In the genomic region with DNA sequence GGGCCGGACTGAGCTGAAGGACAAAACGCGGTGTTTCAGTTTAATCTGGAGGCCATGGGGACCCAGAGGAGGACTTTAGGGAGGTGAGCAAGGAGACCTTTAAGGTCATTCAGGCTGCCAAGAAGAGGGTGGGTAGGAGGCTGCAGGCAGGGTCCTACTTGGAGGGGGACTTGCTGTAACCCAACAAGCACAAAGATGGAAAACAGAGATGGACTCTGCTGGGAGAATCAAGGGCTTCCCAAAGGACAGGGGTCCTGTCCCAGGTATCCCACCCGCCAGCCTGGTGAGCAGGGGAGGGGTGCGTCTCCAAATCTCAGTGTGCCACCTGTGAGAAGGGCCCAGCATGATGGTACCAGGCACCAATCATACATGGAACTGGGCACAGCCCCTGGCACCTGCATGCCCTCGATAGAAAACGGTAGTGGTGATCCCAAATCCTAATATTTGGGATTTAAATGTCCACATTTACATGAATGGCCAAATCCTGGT, we compare ENCODE assay signal across 16 cellular contexts. TPM values are rescaled to one million over a fixed set of nuclear protein-coding genes. Genes with fewer than 3 reads are reported as not detected.
DNase-seq lines count a peak whose midpoint lies in the region; ATAC-seq and TF ChIP-seq lines count a peak whose summit lies in the region.
"Had no signal": no experiment of that assay in that cellular context is flagged by ENCODE, and none has a peak within 500 bp of the region (broad histone marks: within the 10 kb centered on the region; RNA-seq: fewer than 3 reads in every experiment).

No MANE protein-coding gene starts in this region.

- no peak overlapping the region for H3K4me3 Mint-ChIP-seq in activated CD4-positive, alpha-beta T cell treated with anti-CD3 and anti-CD28 coated beads, Interleukin-2, amount 10 ng/mL, durations not matched to agents 7 days and 5 days
- H3K4me3 Mint-ChIP-seq: activated naive CD8-positive, alpha-beta T cell treated with anti-CD3 and anti-CD28 coated beads, Interleukin-2, amount 10 ng/mL, durations not matched to agents 7 days and 5 days had no signal

- intact Hi-C loops in sciatic nerve (cut with DNase I) = no loop called here

- no peak overlapping the region for H3K4me3 ChIP-seq in stomach smooth muscle (ENCODE audit: low read length in 2 of 2)
- H3K4me3 ChIP-seq: vagina had no signal

- peaks cover 24% of the 10 kb centered on the region for H3K4me1 Mint-ChIP-seq in activated CD4-positive, alpha-beta T cell treated with anti-CD3 and anti-CD28 coated beads, Interleukin-2, amount 10 ng/mL, durations not matched to agents 7 days and 5 days

- H3K4me1 ChIP-seq in stomach smooth muscle (ENCODE audit: control insufficient read depth, insufficient read depth, low read length) = peaks cover 6% of the 10 kb centered on the region

- peaks cover 2% of the 10 kb centered on the region for H3K36me3 Mint-ChIP-seq in activated CD4-positive, alpha-beta T cell treated with anti-CD3 and anti-CD28 coated beads, Interleukin-2, amount 10 ng/mL, durations not matched to agents 7 days and 5 days (ENCODE audit: low read depth)
- H3K36me3 Mint-ChIP-seq: activated naive CD8-positive, alpha-beta T cell treated with anti-CD3 and anti-CD28 coated beads, Interleukin-2, amount 10 ng/mL, durations not matched to agents 7 days and 5 days had no signal

- H3K27me3 Mint-ChIP-seq in activated CD4-positive, alpha-beta T cell treated with anti-CD3 and anti-CD28 coated beads, Interleukin-2, amount 10 ng/mL, durations not matched to agents 7 days and 5 days = no peaks in the 10 kb centered on the region

- TF ChIP-seq CTCF in RWPE1 (conservative IDR thresholded peaks at IDR 0.05; ENCODE audit: low read depth) = no peak

- CTCF ChIA-PET in activated CD4-positive, alpha-beta T cell treated with anti-CD3 and anti-CD28 coated beads, Interleukin-2, amount 10 ng/mL, durations not matched to agents 7 days and 5 days (lab: Charles Lee) = interaction anchor here (1.0 to 1.1 kb wide), 2 partner anchors 10 to 12 kb away, joined by 3 to 5 read pairs; no protein-coding TSS in a partner anchor
- CTCF ChIA-PET in RWPE1 (lab: Yijun Ruan, JAX) = no interaction called here

- H3K9me3 Mint-ChIP-seq in activated CD4-positive, alpha-beta T cell treated with anti-CD3 and anti-CD28 coated beads, Interleukin-2, amount 10 ng/mL, durations not matched to agents 7 days and 5 days = no peaks in the 10 kb centered on the region
- H3K9me3 Mint-ChIP-seq: activated naive CD8-positive, alpha-beta T cell treated with anti-CD3 and anti-CD28 coated beads, Interleukin-2, amount 10 ng/mL, durations not matched to agents 7 days and 5 days had no signal

- peaks cover 8 to 17% of the 10 kb centered on the region in 2 donors for H3K36me3 ChIP-seq in stomach smooth muscle (ENCODE audit: control insufficient read depth in 2 of 2, insufficient read depth in 2 of 2, low read length in 2 of 2)

- peak overlapping the region; percentile 34 for H3K27ac Mint-ChIP-seq in activated CD4-positive, alpha-beta T cell treated with anti-CD3 and anti-CD28 coated beads, Interleukin-2, amount 10 ng/mL, durations not matched to agents 7 days and 5 days
- H3K27ac Mint-ChIP-seq: activated naive CD8-positive, alpha-beta T cell treated with anti-CD3 and anti-CD28 coated beads, Interleukin-2, amount 10 ng/mL, durations not matched to agents 7 days and 5 days had no signal

- H3K9ac ChIP-seq in stomach smooth muscle (ENCODE audit: low read length in 2 of 2) = no peak overlapping the region
- H3K9ac ChIP-seq: SK-N-SH had no signal

- no peak for ATAC-seq in GM21528 (IDR thresholded peaks at IDR 0.05; ENCODE audit: low FRiP score, unreplicated experiment)
- no peak for ATAC-seq in sciatic nerve

- no peak for DNase-seq in activated CD4-positive, alpha-beta T cell treated with anti-CD3 and anti-CD28 coated beads, Interleukin-2, amount 10 ng/mL, durations not matched to agents 7 days and 5 days
- DNase-seq in activated CD4-positive, alpha-beta T cell treated with anti-CD3 and anti-CD28 coated beads, Interleukin-2, amount 50 U/mL, for 1 hour = no peak
- DNase-seq in RWPE1 (ENCODE audit: low spot score) = no peak
- DNase-seq in sciatic nerve (ENCODE audit: low spot score) = no peak
- DNase-seq in Ammon's horn (ENCODE audit: low spot score) = no peak
- DNase-seq: cerebellar nuclear complex, IMR-90, NCI-H1105, NCI-H2227 treated with DMSO at 0.1 percent for 48 hours had no signal

- no peaks in the 10 kb centered on the region for H3K27me3 ChIP-seq in layer of hippocampus (ENCODE audit: control insufficient read depth, insufficient read depth, low read length)
- no peaks in the 10 kb centered on the region for H3K27me3 ChIP-seq in stomach smooth muscle (ENCODE audit: control insufficient read depth in 1 of 2, insufficient read depth in 2 of 2, low read length in 2 of 2)
- H3K27me3 ChIP-seq: vagina had no signal

- peak overlapping the region; percentile 41 for H3K27ac ChIP-seq in RWPE1
- H3K27ac ChIP-seq in layer of hippocampus (ENCODE audit: low read depth, low read length) = peak overlapping the region; percentile 59
- peak overlapping the region; percentile 41 for H3K27ac ChIP-seq in stomach smooth muscle (ENCODE audit: low read length)
- H3K27ac ChIP-seq: epithelial cell of prostate had no signal

- POLR2A ChIA-PET in activated CD4-positive, alpha-beta T cell treated with anti-CD3 and anti-CD28 coated beads, Interleukin-2, amount 10 ng/mL, durations not matched to agents 7 days and 5 days (lab: Charles Lee) = no interaction called here
- POLR2A ChIA-PET in RWPE1 (lab: Yijun Ruan, JAX; ENCODE audit: low non-redundant PET) = no interaction called here

- H3K9me3 ChIP-seq in stomach smooth muscle (ENCODE audit: control insufficient read depth in 2 of 2, low read length in 2 of 2) = no peaks in the 10 kb centered on the region
- H3K9me3 ChIP-seq: SK-N-SH, vagina had no signal

RNA-seq across cellular contexts. Expression of a gene that starts 3.9 kb away (rescaled TPM):
- total RNA-seq in activated CD4-positive, alpha-beta T cell treated with anti-CD3 and anti-CD28 coated beads, Interleukin-2, amount 10 ng/mL, durations not matched to agents 7 days and 5 days = 10 to 100 TPM; 25.3 to 26.4 TPM
- total RNA-seq in sciatic nerve = 15.4 TPM

RNA-seq across cellular contexts. Expression of a gene that starts 3.9 kb away (rescaled TPM):
- 1 to 10 TPM; 3.3 to 3.8 TPM for total RNA-seq in activated CD4-positive, alpha-beta T cell treated with anti-CD3 and anti-CD28 coated beads, Interleukin-2, amount 10 ng/mL, durations not matched to agents 7 days and 5 days
- total RNA-seq in sciatic nerve = 7.7 TPM

RNA-seq across cellular contexts. Expression of a gene that starts 16.1 kb away (rescaled TPM):
- total RNA-seq in activated CD4-positive, alpha-beta T cell treated with anti-CD3 and anti-CD28 coated beads, Interleukin-2, amount 10 ng/mL, durations not matched to agents 7 days and 5 days = 10 to 100 TPM; 22.8 to 24.6 TPM
- 84.7 TPM for total RNA-seq in sciatic nerve
